ENCODE assay signal across 1 cellular context in genomic region chrX:149937881-149938426, GRCh38.
TF ChIP-seq lines count a peak whose summit lies in the region.

No MANE protein-coding gene starts in this region.

TF ChIP-seq in GM12878, 131 proteins besides CTCF, POLR2A, EP300 and RAD21:
- TF ChIP-seq, protein P1, sequence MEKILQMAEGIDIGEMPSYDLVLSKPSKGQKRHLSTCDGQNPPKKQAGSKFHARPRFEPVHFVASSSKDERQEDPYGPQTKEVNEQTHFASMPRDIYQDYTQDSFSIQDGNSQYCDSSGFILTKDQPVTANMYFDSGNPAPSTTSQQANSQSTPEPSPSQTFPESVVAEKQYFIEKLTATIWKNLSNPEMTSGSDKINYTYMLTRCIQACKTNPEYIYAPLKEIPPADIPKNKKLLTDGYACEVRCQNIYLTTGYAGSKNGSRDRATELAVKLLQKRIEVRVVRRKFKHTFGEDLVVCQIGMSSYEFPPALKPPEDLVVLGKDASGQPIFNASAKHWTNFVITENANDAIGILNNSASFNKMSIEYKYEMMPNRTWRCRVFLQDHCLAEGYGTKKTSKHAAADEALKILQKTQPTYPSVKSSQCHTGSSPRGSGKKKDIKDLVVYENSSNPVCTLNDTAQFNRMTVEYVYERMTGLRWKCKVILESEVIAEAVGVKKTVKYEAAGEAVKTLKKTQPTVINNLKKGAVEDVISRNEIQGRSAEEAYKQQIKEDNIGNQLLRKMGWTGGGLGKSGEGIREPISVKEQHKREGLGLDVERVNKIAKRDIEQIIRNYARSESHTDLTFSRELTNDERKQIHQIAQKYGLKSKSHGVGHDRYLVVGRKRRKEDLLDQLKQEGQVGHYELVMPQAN (conservative IDR thresholded peaks at IDR 0.05): peak; percentile 36; the same call in 1 of the 2 replicates
- TF ChIP-seq, protein P2, sequence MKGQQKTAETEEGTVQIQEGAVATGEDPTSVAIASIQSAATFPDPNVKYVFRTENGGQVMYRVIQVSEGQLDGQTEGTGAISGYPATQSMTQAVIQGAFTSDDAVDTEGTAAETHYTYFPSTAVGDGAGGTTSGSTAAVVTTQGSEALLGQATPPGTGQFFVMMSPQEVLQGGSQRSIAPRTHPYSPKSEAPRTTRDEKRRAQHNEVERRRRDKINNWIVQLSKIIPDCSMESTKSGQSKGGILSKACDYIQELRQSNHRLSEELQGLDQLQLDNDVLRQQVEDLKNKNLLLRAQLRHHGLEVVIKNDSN (IDR thresholded peaks at IDR 0.05; ENCODE audit: borderline replicate concordance, extremely low read length, insufficient read depth, low read depth, low read length): no peak
- TF ChIP-seq SUZ12 (IDR thresholded peaks at IDR 0.05; ENCODE audit: unreplicated experiment) (no peak), POLR2AphosphoS2 (IDR thresholded peaks at IDR 0.05; ENCODE audit: low read depth, low read length) (peak; percentile 59; the same call in 1 of the 2 replicates), LARP7 (IDR thresholded peaks at IDR 0.05) (0 out of 2 replicates have a peak, but pooled peaks have one; percentile 32), POLR2AphosphoS5 (IDR thresholded peaks at IDR 0.05; ENCODE audit: low read length) (peak; percentile 79; the same call in 1 of the 2 replicates), YY1 (IDR thresholded peaks at IDR 0.05; ENCODE audit: low read depth, low read length) (0 out of 2 replicates have a peak, but pooled peaks have one; percentile 55)
TF ChIP-seq in GM12878: peak in this region for 5.
